ENCODE assay signal across 15 cellular contexts in the genomic region with DNA sequence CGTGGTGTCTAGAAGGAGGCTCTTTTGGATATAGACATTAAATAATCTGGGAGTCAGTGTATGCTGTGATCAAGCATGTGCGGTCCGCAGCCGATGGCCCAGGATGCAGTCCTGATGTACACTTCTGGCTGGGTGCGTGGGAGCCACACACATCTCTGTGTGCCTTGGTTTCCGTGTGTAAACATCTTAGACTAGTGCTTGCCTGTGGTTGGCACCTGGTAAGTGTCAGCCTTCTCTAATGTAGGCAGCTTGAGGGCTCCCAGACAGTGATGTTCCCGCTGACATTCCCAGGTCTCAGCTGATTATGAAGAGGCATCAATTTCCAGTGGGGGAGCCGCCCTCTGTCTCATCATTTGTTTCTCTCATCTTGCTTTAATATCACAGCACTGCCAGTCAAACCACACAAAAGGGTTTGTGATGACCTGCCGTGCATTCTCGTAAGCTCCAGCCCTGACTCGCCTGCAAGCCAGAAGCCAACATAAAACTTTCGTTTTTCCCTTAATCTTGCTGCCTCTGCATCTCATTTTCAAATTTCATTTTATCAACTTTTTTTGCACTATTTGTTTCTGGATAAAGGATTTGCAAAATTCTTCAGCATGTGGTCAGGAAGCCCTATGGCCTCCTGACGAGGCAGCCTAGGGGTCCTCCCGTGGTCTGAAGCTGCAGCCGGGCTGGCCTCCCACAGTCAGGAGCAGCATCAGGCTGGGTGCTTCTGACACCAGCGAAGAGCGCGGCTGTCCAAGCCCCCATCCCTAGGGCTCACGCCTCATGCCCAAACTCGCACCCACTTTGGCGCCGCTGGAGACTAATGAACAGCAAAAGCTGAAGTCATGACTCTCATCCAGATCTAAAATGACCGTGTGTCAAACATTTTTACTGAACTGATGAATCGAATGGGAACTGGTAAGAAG. TPM values are rescaled to one million over a fixed set of nuclear protein-coding genes. Genes with fewer than 3 reads are reported as not detected.
DNase-seq lines count a peak whose midpoint lies in the region; ATAC-seq and TF ChIP-seq lines count a peak whose summit lies in the region.
"Had no signal": no experiment of that assay in that cellular context is flagged by ENCODE, and none has a peak within 500 bp of the region (broad histone marks: within the 10 kb centered on the region; RNA-seq: fewer than 3 reads in every experiment).

No MANE protein-coding gene starts in this region.

- no peaks in the 10 kb centered on the region for H3K9me3 ChIP-seq in Caco-2
- no peaks in the 10 kb centered on the region for H3K9me3 ChIP-seq in effector memory CD4-positive, alpha-beta T cell (ENCODE audit: control insufficient read depth, low read length)
- H3K9me3 ChIP-seq: colonic mucosa had no signal

- intact Hi-C loops in left colon (cut with DNase I, micrococcal nuclease) = no loop called here
- intact Hi-C loops in Caco-2 (cut with micrococcal nuclease; ENCODE audit: unreplicated experiment) = no loop called here

- TF ChIP-seq CTCF in Caco-2 (IDR thresholded peaks at IDR 0.05; ENCODE audit: insufficient read depth in 1 of 2, low read depth in 1 of 2, low read length in 1 of 2, severe bottlenecking in 1 of 2, unreplicated experiment in 1 of 2) = no peak

- no peaks in the 10 kb centered on the region for H3K36me3 Mint-ChIP-seq in activated CD4-positive, alpha-beta memory T cell treated with anti-CD3 and anti-CD28 coated beads, Interleukin-2, amount 10 ng/mL, durations not matched to agents 7 days and 5 days (ENCODE audit: low read depth)
- no peaks in the 10 kb centered on the region for H3K36me3 Mint-ChIP-seq in Caco-2 (ENCODE audit: insufficient read depth, unreplicated experiment)
- H3K36me3 Mint-ChIP-seq: IgD-negative memory B cell had no signal

- no peaks in the 10 kb centered on the region for H3K9me3 Mint-ChIP-seq in activated CD4-positive, alpha-beta memory T cell treated with anti-CD3 and anti-CD28 coated beads, Interleukin-2, amount 10 ng/mL, durations not matched to agents 7 days and 5 days
- H3K9me3 Mint-ChIP-seq in Caco-2 (ENCODE audit: unreplicated experiment) = no peaks in the 10 kb centered on the region
- H3K9me3 Mint-ChIP-seq: IgD-negative memory B cell had no signal

- CTCF ChIA-PET in activated CD4-positive, alpha-beta memory T cell treated with anti-CD3 and anti-CD28 coated beads, Interleukin-2, amount 10 ng/mL, durations not matched to agents 7 days and 5 days (lab: Charles Lee) = no interaction called here
- CTCF ChIA-PET in Caco-2 (lab: Charles Lee) = no interaction called here

- no peaks in the 10 kb centered on the region for H3K36me3 ChIP-seq in Caco-2 (ENCODE audit: control insufficient read depth, insufficient read depth, low read length)
- no peaks in the 10 kb centered on the region for H3K36me3 ChIP-seq in effector memory CD4-positive, alpha-beta T cell (ENCODE audit: control insufficient read depth, insufficient read depth, low read length)
- H3K36me3 ChIP-seq: colonic mucosa had no signal

- H3K27me3 ChIP-seq in Caco-2 (replicated peaks; ENCODE audit: control insufficient read depth, insufficient read depth, low read length) = no peaks in the 10 kb centered on the region
- no peaks in the 10 kb centered on the region for H3K27me3 ChIP-seq in effector memory CD4-positive, alpha-beta T cell (replicated peaks; ENCODE audit: control insufficient read depth, insufficient read depth, low read length, poor library complexity, severe bottlenecking)
- H3K27me3 ChIP-seq: colonic mucosa had no signal

- DNase-seq in stimulated activated CD4-positive, alpha-beta T cell treated with anti-CD3 and anti-CD28 coated beads, Interleukin-1b, Interleukin-23, amount 100 ng/mL, for 48 hours = peak; percentile 16
- no peak for DNase-seq in stimulated activated CD4-positive, alpha-beta T cell treated with anti-CD3 and anti-CD28 coated beads, Interleukin-4, amount 100 ng/mL, for 4 hours
- DNase-seq in activated CD4-positive, alpha-beta memory T cell treated with anti-CD3 and anti-CD28 coated beads, Interleukin-2, amount 10 ng/mL, durations not matched to agents 7 days and 5 days = peak; percentile 22
- no peak for DNase-seq in left colon
- DNase-seq in Caco-2 = no peak
- no peak for DNase-seq in effector memory CD4-positive, alpha-beta T cell
- no peak for DNase-seq in SW 1271 (lab: John Stamatoyannopoulos, UW)
- DNase-seq: colonic mucosa, foreskin melanocyte, GDM1, left ventricle myocardium superior, NCI-H774, WERI-Rb-1 had no signal

- no peaks in the 10 kb centered on the region for H3K4me1 ChIP-seq in Caco-2
- H3K4me1 ChIP-seq in effector memory CD4-positive, alpha-beta T cell (ENCODE audit: control insufficient read depth, insufficient read depth, low read length, poor library complexity, severe bottlenecking) = peaks cover 36% of the 10 kb centered on the region
- H3K4me1 ChIP-seq: colonic mucosa had no signal

- H3K27ac ChIP-seq in effector memory CD4-positive, alpha-beta T cell (ENCODE audit: insufficient read depth, low read length, poor library complexity, severe bottlenecking) = no peak overlapping the region
- H3K27ac ChIP-seq: colonic mucosa, WERI-Rb-1 had no signal

- BruUV-seq in Caco-2 (replicated peaks; lab: Mats Ljungman, UMichigan) = no TSS peak

- H3K4me1 Mint-ChIP-seq in activated CD4-positive, alpha-beta memory T cell treated with anti-CD3 and anti-CD28 coated beads, Interleukin-2, amount 10 ng/mL, durations not matched to agents 7 days and 5 days = peaks cover 70% of the 10 kb centered on the region
- H3K4me1 Mint-ChIP-seq in Caco-2 (ENCODE audit: low read depth, unreplicated experiment) = no peaks in the 10 kb centered on the region
- H3K4me1 Mint-ChIP-seq: IgD-negative memory B cell had no signal

- no peak overlapping the region for H3K4me3 Mint-ChIP-seq in activated CD4-positive, alpha-beta memory T cell treated with anti-CD3 and anti-CD28 coated beads, Interleukin-2, amount 10 ng/mL, durations not matched to agents 7 days and 5 days
- no peak overlapping the region for H3K4me3 Mint-ChIP-seq in Caco-2 (ENCODE audit: unreplicated experiment)
- H3K4me3 Mint-ChIP-seq: IgD-negative memory B cell had no signal

- POLR2A ChIA-PET in activated CD4-positive, alpha-beta memory T cell treated with anti-CD3 and anti-CD28 coated beads, Interleukin-2, amount 10 ng/mL, durations not matched to agents 7 days and 5 days (lab: Charles Lee) = interaction anchor here (1.0 to 1.7 kb wide), 4 partner anchors 9 to 57 kb away, joined by 3 to 4 read pairs (median 4); no protein-coding TSS in a partner anchor
- POLR2A ChIA-PET in Caco-2 (lab: Charles Lee) = no interaction called here

- no peak overlapping the region for H3K4me3 ChIP-seq in Caco-2 (ENCODE audit: low read depth, low read length)
- no peak overlapping the region for H3K4me3 ChIP-seq in effector memory CD4-positive, alpha-beta T cell (ENCODE audit: insufficient read depth, low read depth, low read length, poor library complexity, severe bottlenecking)
- H3K4me3 ChIP-seq: colonic mucosa had no signal

- peak overlapping the region; percentile 61 for H3K27ac Mint-ChIP-seq in activated CD4-positive, alpha-beta memory T cell treated with anti-CD3 and anti-CD28 coated beads, Interleukin-2, amount 10 ng/mL, durations not matched to agents 7 days and 5 days
- no peak overlapping the region for H3K27ac Mint-ChIP-seq in Caco-2 (ENCODE audit: unreplicated experiment)
- H3K27ac Mint-ChIP-seq: IgD-negative memory B cell had no signal

- H3K27me3 Mint-ChIP-seq in activated CD4-positive, alpha-beta memory T cell treated with anti-CD3 and anti-CD28 coated beads, Interleukin-2, amount 10 ng/mL, durations not matched to agents 7 days and 5 days = peaks cover 13% of the 10 kb centered on the region
- no peaks in the 10 kb centered on the region for H3K27me3 Mint-ChIP-seq in Caco-2 (ENCODE audit: insufficient read depth, unreplicated experiment)

- peak; percentile 15 for ATAC-seq in left colon
- ATAC-seq in GM19397 (IDR thresholded peaks at IDR 0.05; ENCODE audit: unreplicated experiment) = no peak
- ATAC-seq: left ventricle myocardium superior had no signal

RNA-seq across cellular contexts. Expression of gene PDE9A, which starts 28.1 kb away (rescaled TPM):
- total RNA-seq in activated CD4-positive, alpha-beta memory T cell treated with anti-CD3 and anti-CD28 coated beads, Interleukin-2, amount 10 ng/mL, durations not matched to agents 7 days and 5 days = 10 to 100 TPM; 13.9 to 14.3 TPM
- total RNA-seq in left colon (100 to 1,000 TPM; 117 to 236 TPM), Caco-2 (2022) (9.7 and 10.5 TPM in 2 replicates)

Comparison
In these comparisons a context has a peak if more than half of its experiments do, and no peak if none do; other contexts are left out.
1. DNase-seq: peak in stimulated activated CD4-positive, alpha-beta T cell treated with anti-CD3 and anti-CD28 coated beads, Interleukin-1b, Interleukin-23, amount 100 ng/mL, for 48 hours (single experiment) and activated CD4-positive, alpha-beta memory T cell treated with anti-CD3 and anti-CD28 coated beads, Interleukin-2, amount 10 ng/mL, durations not matched to agents 7 days and 5 days (single experiment); none in stimulated activated CD4-positive, alpha-beta T cell treated with anti-CD3 and anti-CD28 coated beads, Interleukin-4, amount 100 ng/mL, for 4 hours (0 of 2), left colon (0 of 2), Caco-2 (0 of 2), effector memory CD4-positive, alpha-beta T cell (0 of 3) and SW 1271 (0 of 2).
2. RNA of gene PDE9A, which starts 28.1 kb away (total RNA-seq): 117 to 236 TPM in left colon; 13.9 to 14.3 TPM in activated CD4-positive, alpha-beta memory T cell treated with anti-CD3 and anti-CD28 coated beads, Interleukin-2, amount 10 ng/mL, durations not matched to agents 7 days and 5 days and 9.7 to 10.5 TPM in Caco-2; every median in the first group is over 4 times any median in the second.